Comparison of ENCODE assay signal across 8 cellular contexts in genomic region chr10:100519321-100520051, GRCh38. TPM values are rescaled to one million over a fixed set of nuclear protein-coding genes. Genes with fewer than 3 reads are reported as not detected.
DNase-seq lines count a peak whose midpoint lies in the region; ATAC-seq and TF ChIP-seq lines count a peak whose summit lies in the region.

Gene SEC31B, minus strand, starts transcription at chr10:100519861. Its CDS starts 2,909 bp downstream, at chr10:100516952.

- CTCF ChIA-PET in activated CD8-positive, alpha-beta memory T cell treated with anti-CD3 and anti-CD28 coated beads, Interleukin-2, amount 10 ng/mL, durations not matched to agents 7 days and 5 days (lab: Charles Lee), result interaction anchor here (0.6 to 20.2 kb wide), 39 partner anchors 7 to 468 kb away, joined by 3 to 363 read pairs (median 7); partner anchors contain the start of genes HIF1AN, MRPL43, SCD and TWNK

- TF ChIP-seq CTCF in coronary artery (IDR thresholded peaks at IDR 0.05) (no peak), lower lobe of right lung (IDR thresholded peaks at IDR 0.05) (no peak), testis (IDR thresholded peaks at IDR 0.05) (no peak)

- WGBS in testis, 2 donors, result 5 to 15% methylated on average over 4 to 51 of the region's 72 CpGs

- H3K9me3 ChIP-seq in lower lobe of right lung (no peaks in the 10 kb centered on the region), testis (no peaks in the 10 kb centered on the region)

- intact Hi-C loops in lower lobe of right lung (cut with DNase I) (loop anchor here (5.0 kb wide), 1 partner anchor 182 kb away; no protein-coding TSS in a partner anchor), testis (cut with DNase I; ENCODE audit: low total_unique reads) (no loop called here)

- no peak within 1 kb of the TSS for H3K4me3 Mint-ChIP-seq in activated CD8-positive, alpha-beta memory T cell treated with anti-CD3 and anti-CD28 coated beads, Interleukin-2, amount 10 ng/mL, durations not matched to agents 7 days and 5 days

- peaks cover 33% of the 10 kb centered on the region for H3K36me3 Mint-ChIP-seq in activated CD8-positive, alpha-beta memory T cell treated with anti-CD3 and anti-CD28 coated beads, Interleukin-2, amount 10 ng/mL, durations not matched to agents 7 days and 5 days

- H3K4me3 ChIP-seq in coronary artery, result peak within 1 kb of the TSS; percentile 70
- peak within 1 kb of the TSS; percentile 50 for H3K4me3 ChIP-seq in lower lobe of right lung
- H3K4me3 ChIP-seq in testis, result peak within 1 kb of the TSS; percentile 61 to 65

- H3K4me1 ChIP-seq in lower lobe of right lung (peaks cover 17% of the 10 kb centered on the region), testis (peaks cover 12% of the 10 kb centered on the region)

- peaks cover 19% of the 10 kb centered on the region for H3K36me3 ChIP-seq in lower lobe of right lung
- no peaks in the 10 kb centered on the region for H3K36me3 ChIP-seq in testis (ENCODE audit: low read depth, missing control alignments)

- H3K27ac Mint-ChIP-seq in activated CD8-positive, alpha-beta memory T cell treated with anti-CD3 and anti-CD28 coated beads, Interleukin-2, amount 10 ng/mL, durations not matched to agents 7 days and 5 days, result peak within 1 kb of the TSS; percentile 45

- no peaks in the 10 kb centered on the region for H3K27me3 Mint-ChIP-seq in activated CD8-positive, alpha-beta memory T cell treated with anti-CD3 and anti-CD28 coated beads, Interleukin-2, amount 10 ng/mL, durations not matched to agents 7 days and 5 days

- TF ChIP-seq POLR2A in testis (IDR thresholded peaks at IDR 0.05), result no peak

- no peak within 1 kb of the TSS for H3K27ac ChIP-seq in coronary artery
- H3K27ac ChIP-seq in lower lobe of right lung, result no peak within 1 kb of the TSS
- peak within 1 kb of the TSS in 1 of 2 donors; percentile 25 for H3K27ac ChIP-seq in testis

- H3K27me3 ChIP-seq in lower lobe of right lung (ENCODE audit: low read depth), result no peaks in the 10 kb centered on the region
- no peaks in the 10 kb centered on the region for H3K27me3 ChIP-seq in testis

- no peak for DNase-seq in activated CD8-positive, alpha-beta memory T cell treated with anti-CD3 and anti-CD28 coated beads, Interleukin-2, amount 10 ng/mL, durations not matched to agents 7 days and 5 days
- no peak for DNase-seq in activated CD8-positive, alpha-beta memory T cell treated with anti-CD3 and anti-CD28 coated beads, Interleukin-2, amount 50 U/mL, for 4 hours
- DNase-seq in coronary artery (ENCODE audit: low spot score) (no peak), lower lobe of right lung (peak; percentile 52), testis (peak; percentile 68), H4 (ENCODE audit: low spot score) (no peak), HK-2 (ENCODE audit: unreplicated experiment) (no peak), DMS79 (lab: John Stamatoyannopoulos, UW) (no peak)

- H3K4me1 Mint-ChIP-seq in activated CD8-positive, alpha-beta memory T cell treated with anti-CD3 and anti-CD28 coated beads, Interleukin-2, amount 10 ng/mL, durations not matched to agents 7 days and 5 days, result peaks cover 34% of the 10 kb centered on the region

- no peaks in the 10 kb centered on the region for H3K9me3 Mint-ChIP-seq in activated CD8-positive, alpha-beta memory T cell treated with anti-CD3 and anti-CD28 coated beads, Interleukin-2, amount 10 ng/mL, durations not matched to agents 7 days and 5 days (ENCODE audit: low read depth)

- peak; percentile 18 for ATAC-seq in activated CD8-positive, alpha-beta memory T cell treated with anti-CD3 and anti-CD28 coated beads, Interleukin-2, amount 10 ng/mL, durations not matched to agents 7 days and 5 days
- peak; percentile 57 to 66 for ATAC-seq in lower lobe of right lung

RNA-seq across cellular contexts. Expression of gene SEC31B, which starts in this region (rescaled TPM):
- 100 to 1,000 TPM in 1 of 2 experiments, 10 to 100 TPM in 1; 42.9 to 120 TPM for total RNA-seq in activated CD8-positive, alpha-beta memory T cell treated with anti-CD3 and anti-CD28 coated beads, Interleukin-2, amount 10 ng/mL, durations not matched to agents 7 days and 5 days
- total RNA-seq in lower lobe of right lung (16.0 TPM), testis (10 to 100 TPM; 32.8 to 42.0 TPM)
- 23.1 TPM for polyA plus RNA-seq in testis (ENCODE audit: insufficient read depth, low read depth, low replicate concordance)
- total RNA-seq in H4 (2014; rRNA removed; shearing (Covaris generic)), result 0.31 and 0.33 TPM in 2 replicates

Comparison
In these comparisons a context has a peak if more than half of its experiments do, and no peak if none do; other contexts are left out.
1. RNA of gene SEC31B (total RNA-seq): 42.9 to 120 TPM in activated CD8-positive, alpha-beta memory T cell treated with anti-CD3 and anti-CD28 coated beads, Interleukin-2, amount 10 ng/mL, durations not matched to agents 7 days and 5 days, 32.8 to 42.0 TPM in testis and 16.0 TPM in lower lobe of right lung (single experiment); 0.31 to 0.33 TPM in H4; every median in the first group is over 10 times any median in the second.
2. DNase-seq: peak in lower lobe of right lung (single experiment) and testis (single experiment); none in activated CD8-positive, alpha-beta memory T cell treated with anti-CD3 and anti-CD28 coated beads, Interleukin-2, amount 10 ng/mL, durations not matched to agents 7 days and 5 days (single experiment), activated CD8-positive, alpha-beta memory T cell treated with anti-CD3 and anti-CD28 coated beads, Interleukin-2, amount 50 U/mL, for 4 hours (single experiment), coronary artery (single experiment), H4 (single experiment), HK-2 (single experiment) and DMS79 (single experiment).
3. Peak in every context shown above with its lines, with median percentiles within 50 percentile points of each other: H3K4me3 ChIP-seq.